Comparison of ENCODE assay signal across 6 cellular contexts in genomic region chr5:29191269-29191868, GRCh38.
DNase-seq lines count a peak whose midpoint lies in the region; ATAC-seq and TF ChIP-seq lines count a peak whose summit lies in the region.
"Not testable (repeated sequence)": the region's sequence is repeated elsewhere in the genome, so short reads cannot be mapped to it uniquely, and the experiment has no call there.

No MANE protein-coding gene starts in this region.

- intact Hi-C loops in Caco-2 (cut with micrococcal nuclease; ENCODE audit: unreplicated experiment) = not testable (repeated sequence)

- POLR2A ChIA-PET in Caco-2 (lab: Charles Lee) = not testable (repeated sequence)

- H3K4me3 ChIP-seq in Caco-2 (ENCODE audit: low read depth, low read length) = peak overlapping the region; percentile 14; the same call in 1 of the 2 replicates
- H3K4me3 ChIP-seq in GM23338 = peak overlapping the region; percentile 39
- H3K4me3 ChIP-seq in HUES48 (ENCODE audit: low read depth, low read length) = not testable (repeated sequence)
- H3K4me3 ChIP-seq in NT2/D1 (ENCODE audit: insufficient read length, low read depth) = peak overlapping the region; percentile 8
- peak overlapping the region; percentile 26 for H3K4me3 ChIP-seq in iPS-15b (ENCODE audit: low read depth, low read length)

- ATAC-seq in GM23338 = not testable (repeated sequence)

- H3K9me2 ChIP-seq in GM23338 (ENCODE audit: insufficient read depth) = not testable (repeated sequence)

- not testable (repeated sequence) for TF ChIP-seq CTCF in Caco-2 (IDR thresholded peaks at IDR 0.05; ENCODE audit: insufficient read depth in 1 of 2, low read depth in 1 of 2, low read length in 1 of 2, severe bottlenecking in 1 of 2, unreplicated experiment in 1 of 2); GM23338 (conservative IDR thresholded peaks at IDR 0.05; ENCODE audit: low read depth in 2 of 2)

- H3K4me2 ChIP-seq in GM23338 = peak overlapping the region; percentile 69; the same call in 1 of the 2 replicates

- not testable (repeated sequence) for DNase-seq in Caco-2; NT2/D1 (ENCODE audit: low read depth, low spot score)
- DNase-seq in GM23338 (ENCODE audit: low spot score) = peak; percentile 21
- DNase-seq in NCI-H748 (lab: John Stamatoyannopoulos, UW; ENCODE audit: unreplicated experiment) = peak; percentile 89

- peak overlapping the region; percentile 71 for H3K27ac Mint-ChIP-seq in Caco-2 (ENCODE audit: unreplicated experiment)
- not testable (repeated sequence) for H3K27ac Mint-ChIP-seq in GM23338

- peak overlapping the region; percentile 54; the same call in 1 of the 2 replicates for H3K9ac ChIP-seq in HUES48 (ENCODE audit: low read depth, low read length)
- H3K9ac ChIP-seq in NT2/D1 (ENCODE audit: insufficient read length, low read depth); iPS-15b (ENCODE audit: low read depth, low read length): not testable (repeated sequence)

- H3K4me1 ChIP-seq in Caco-2; NT2/D1 (ENCODE audit: insufficient read depth, insufficient read length); iPS-15b (ENCODE audit: control insufficient read depth, insufficient read depth, low read length): not testable (repeated sequence)
- H3K4me1 ChIP-seq in GM23338 (ENCODE audit: insufficient read depth) (peaks cover 13% of the 10 kb centered on the region), HUES48 (ENCODE audit: control insufficient read depth, insufficient read depth, low read length) (peaks cover 13% of the 10 kb centered on the region)

- H3K27me3 ChIP-seq in Caco-2 (replicated peaks; ENCODE audit: control insufficient read depth, insufficient read depth, low read length); GM23338 (ENCODE audit: insufficient read depth); HUES48 (ENCODE audit: control insufficient read depth, insufficient read depth, low read length); NT2/D1 (ENCODE audit: insufficient read depth, insufficient read length); iPS-15b (ENCODE audit: control insufficient read depth, insufficient read depth, low read length): not testable (repeated sequence)

- not testable (repeated sequence) for H3K9me3 ChIP-seq in Caco-2; HUES48 (ENCODE audit: control insufficient read depth, insufficient read depth, low read length); NT2/D1 (ENCODE audit: insufficient read depth, low read length); iPS-15b (ENCODE audit: control insufficient read depth, insufficient read depth, low read length)

- not testable (repeated sequence) for H3F3A ChIP-seq in GM23338 (replicated peaks; ENCODE audit: low read depth)

- not testable (repeated sequence) for H3K36me3 ChIP-seq in Caco-2 (ENCODE audit: control insufficient read depth, insufficient read depth, low read length); GM23338 (ENCODE audit: insufficient read depth); HUES48 (ENCODE audit: control insufficient read depth, insufficient read depth, low read length); NT2/D1 (ENCODE audit: insufficient read depth, insufficient read length, low read length); iPS-15b (ENCODE audit: control insufficient read depth, insufficient read depth, low read length)

- H3K27ac ChIP-seq in GM23338 (ENCODE audit: low read depth) = peak overlapping the region; percentile 79; the same call in 1 of the 2 replicates
- not testable (repeated sequence) for H3K27ac ChIP-seq in HUES48 (ENCODE audit: low read depth, low read length)

- H3K27me3 Mint-ChIP-seq in Caco-2 (ENCODE audit: insufficient read depth, unreplicated experiment); GM23338 (ENCODE audit: insufficient read depth, low read depth, poor library complexity): not testable (repeated sequence)

- not testable (repeated sequence) for H4K20me1 ChIP-seq in GM23338 (replicated peaks; ENCODE audit: insufficient read depth)

- H3K36me3 Mint-ChIP-seq in Caco-2 (ENCODE audit: insufficient read depth, unreplicated experiment); GM23338 (ENCODE audit: low read depth): not testable (repeated sequence)

- H3K79me2 ChIP-seq in GM23338 (replicated peaks; ENCODE audit: insufficient read depth) = not testable (repeated sequence)

- not testable (repeated sequence) for H3K9me3 Mint-ChIP-seq in Caco-2 (ENCODE audit: unreplicated experiment); GM23338

- CTCF ChIA-PET in Caco-2 (lab: Charles Lee) = not testable (repeated sequence)

- H3K4me3 Mint-ChIP-seq in Caco-2 (ENCODE audit: unreplicated experiment) = peak overlapping the region; percentile 75
- not testable (repeated sequence) for H3K4me3 Mint-ChIP-seq in GM23338

- not testable (repeated sequence) for BruUV-seq in Caco-2 (replicated peaks; lab: Mats Ljungman, UMichigan)

- not testable (repeated sequence) for H3K4me1 Mint-ChIP-seq in Caco-2 (ENCODE audit: low read depth, unreplicated experiment)
- peaks cover 13% of the 10 kb centered on the region; the same call in 2 of the 3 replicates for H3K4me1 Mint-ChIP-seq in GM23338

- H2AFZ ChIP-seq in GM23338 = peak overlapping the region; percentile 69; the same call in 1 of the 2 replicates
